In genomic region chr4:20616313-20616712, GRCh38 we compare ENCODE assay signal across 33 cellular contexts.
"Had no signal": no experiment of that assay in that cellular context is flagged by ENCODE, and none has a peak within 500 bp of the region (broad histone marks: within the 10 kb centered on the region; RNA-seq: fewer than 3 reads in every experiment).

No MANE protein-coding gene starts in this region.

- H3K4me3 ChIP-seq: K562, Peyer's patch had no signal

- H3K27me3 Mint-ChIP-seq: activated CD8-positive, alpha-beta T cell treated with anti-CD3 and anti-CD28 coated beads for 36 hours; activated T-helper 17 cell treated with anti-CD3 and anti-CD28 coated beads, Interleukin-2, amount 50 U/mL, for 72 hours had no signal

- H3K9me3 Mint-ChIP-seq: activated CD8-positive, alpha-beta T cell treated with anti-CD3 and anti-CD28 coated beads for 36 hours; activated naive CD8-positive, alpha-beta T cell treated with anti-CD3 and anti-CD28 coated beads for 36 hours; activated T-cell treated with anti-CD3 and anti-CD28 coated beads, Interleukin-2, amount 50 U/mL, for 72 hours; activated T-helper 17 cell treated with anti-CD3 and anti-CD28 coated beads, Interleukin-2, amount 50 U/mL, for 72 hours had no signal

- H3K36me3 ChIP-seq: brain microvascular endothelial cell, Peyer's patch, WERI-Rb-1 had no signal

- ATAC-seq: activated CD8-positive, alpha-beta T cell treated with anti-CD3 and anti-CD28 coated beads for 36 hours; activated T-cell treated with anti-CD3 and anti-CD28 coated beads, Interleukin-2, amount 50 U/mL, for 72 hours; activated T-helper 17 cell treated with anti-CD3 and anti-CD28 coated beads, Interleukin-2, amount 50 U/mL, for 72 hours; K562 had no signal

- H3K27ac ChIP-seq: brain microvascular endothelial cell, Peyer's patch, WERI-Rb-1 had no signal

- H3K27ac Mint-ChIP-seq: activated CD8-positive, alpha-beta T cell treated with anti-CD3 and anti-CD28 coated beads for 36 hours; activated naive CD8-positive, alpha-beta T cell treated with anti-CD3 and anti-CD28 coated beads for 36 hours; activated T-cell treated with anti-CD3 and anti-CD28 coated beads, Interleukin-2, amount 50 U/mL, for 72 hours; activated T-helper 17 cell treated with anti-CD3 and anti-CD28 coated beads, Interleukin-2, amount 50 U/mL, for 72 hours had no signal

- DNase-seq: activated CD4-positive, alpha-beta T cell treated with anti-CD3 and anti-CD28 coated beads for 1 hour; activated CD4-positive, alpha-beta T cell treated with anti-CD3 and anti-CD28 coated beads for 48 hours; activated CD4-positive, alpha-beta T cell treated with anti-CD3 and anti-CD28 coated beads, Interleukin-2, amount 50 U/mL, for 4 hours; activated CD4-positive, CD25-positive, alpha-beta regulatory T cell; activated CD8-positive, alpha-beta T cell treated with anti-CD3 and anti-CD28 coated beads for 36 hours; activated effector memory CD4-positive, alpha-beta T cell treated with anti-CD3 and anti-CD28 coated beads, Interleukin-2, amount 50 U/mL, for 16 hours; activated naive CD4-positive, alpha-beta T cell; activated naive CD4-positive, alpha-beta T cell treated with anti-CD3 and anti-CD28 coated beads, Interleukin-2, amount 50 U/mL, for 16 hours; activated naive CD8-positive, alpha-beta T cell treated with anti-CD3 and anti-CD28 coated beads for 36 hours; activated T-cell treated with anti-CD3 and anti-CD28 coated beads, Interleukin-2, amount 50 U/mL, for 1 hour; activated T-cell treated with anti-CD3 and anti-CD28 coated beads, Interleukin-2, amount 50 U/mL, for 72 hours; amniotic stem cell; aorta; brain microvascular endothelial cell; NCI-H1048; NCI-H1105 treated with DMSO at 0.1 percent for 48 hours; NCI-H1436; NCI-H1694; NCI-H1930; NCI-H2081 treated with DMSO at 0.1 percent for 48 hours; NCI-H510A; NCI-H526; NCI-H748 treated with DMSO at 0.1 percent for 48 hours; NK-92 treated with Interleukin-12 subunit alpha and Interleukin-12 subunit beta, amount 100 ng/mL, for 24 hours; PC-3; Peyer's patch; SHP77 treated with DMSO at 0.1 percent for 48 hours; T-helper 1 cell; T-helper 2 cell; T-helper 9 cell; WERI-Rb-1 had no signal

- H3K9me3 ChIP-seq: Peyer's patch had no signal

- H3K4me1 ChIP-seq: Peyer's patch had no signal

- H3K4me3 Mint-ChIP-seq: activated CD8-positive, alpha-beta T cell treated with anti-CD3 and anti-CD28 coated beads for 36 hours; activated naive CD8-positive, alpha-beta T cell treated with anti-CD3 and anti-CD28 coated beads for 36 hours; activated T-cell treated with anti-CD3 and anti-CD28 coated beads, Interleukin-2, amount 50 U/mL, for 72 hours; activated T-helper 17 cell treated with anti-CD3 and anti-CD28 coated beads, Interleukin-2, amount 50 U/mL, for 72 hours had no signal

- H3K36me3 Mint-ChIP-seq: activated naive CD8-positive, alpha-beta T cell treated with anti-CD3 and anti-CD28 coated beads for 36 hours had no signal

- H3K27me3 ChIP-seq: brain microvascular endothelial cell, Peyer's patch had no signal

- H3K4me1 Mint-ChIP-seq: activated naive CD8-positive, alpha-beta T cell treated with anti-CD3 and anti-CD28 coated beads for 36 hours; activated T-helper 17 cell treated with anti-CD3 and anti-CD28 coated beads, Interleukin-2, amount 50 U/mL, for 72 hours had no signal
